ENCODE assay signal across 8 cellular contexts in genomic region chr1:244461254-244462071, GRCh38. TPM values are rescaled to one million over a fixed set of nuclear protein-coding genes. Genes with fewer than 3 reads are reported as not detected.
DNase-seq lines count a peak whose midpoint lies in the region; ATAC-seq and TF ChIP-seq lines count a peak whose summit lies in the region.

CATSPERE (plus strand) TSS chr1:244461273; CDS start chr1:244461430, 157 bp downstream.

- H3K27ac ChIP-seq in rectal smooth muscle tissue (ENCODE audit: low read depth, low read length) = peak within 1 kb of the TSS; percentile 82
- peak within 1 kb of the TSS; percentile 78 to 86 for H3K27ac ChIP-seq in uterus

- H3K9ac ChIP-seq in ES-I3 (ENCODE audit: low read depth, low read length) = peak within 1 kb of the TSS; percentile 76
- peak within 1 kb of the TSS; percentile 43 for H3K9ac ChIP-seq in rectal smooth muscle tissue (ENCODE audit: low read length)

- peak within 1 kb of the TSS; percentile 24 for H3K4me3 ChIP-seq in MG63
- peak within 1 kb of the TSS; percentile 54 for H3K4me3 ChIP-seq in astrocyte of the spinal cord (ENCODE audit: low read depth, low read length)
- peak within 1 kb of the TSS; percentile 72 for H3K4me3 ChIP-seq in rectal smooth muscle tissue (ENCODE audit: low read length)
- peak within 1 kb of the TSS; percentile 29 to 47 for H3K4me3 ChIP-seq in uterus

- H3K36me3 ChIP-seq in ES-I3 (ENCODE audit: insufficient read depth, low read length) = no peaks in the 10 kb centered on the region
- no peaks in the 10 kb centered on the region for H3K36me3 ChIP-seq in MG63
- no peaks in the 10 kb centered on the region for H3K36me3 ChIP-seq in rectal smooth muscle tissue (ENCODE audit: control insufficient read depth, insufficient read depth, low read length)
- no peaks in the 10 kb centered on the region for H3K36me3 ChIP-seq in uterus

- TF ChIP-seq CTCF in astrocyte of the spinal cord (IDR thresholded peaks at IDR 0.05; ENCODE audit: low read depth, low read length) = no peak
- TF ChIP-seq CTCF in uterus (IDR thresholded peaks at IDR 0.05) = no peak

- peak; percentile 80 for DNase-seq in MG63
- peak; percentile 85 for DNase-seq in astrocyte of the spinal cord (ENCODE audit: low read depth, low spot score)
- DNase-seq in hypothalamus (lab: John Stamatoyannopoulos, UW) = peak in 48 of 51 donors; percentile 33 to 82 (median 68)
- peak; percentile 77 to 84 for DNase-seq in uterus

- H3K4me1 Mint-ChIP-seq in T-helper 1 cell treated with Interleukin-12 subunit alpha and Interleukin-12 subunit beta and Interleukin-4 antibody, amounts not matched to agents 30 μg/mL and 1 μg/mL, for 36 hours (ENCODE audit: low read depth) = peaks cover 9% of the 10 kb centered on the region

- peaks cover 11% of the 10 kb centered on the region for H3K36me3 Mint-ChIP-seq in T-helper 1 cell treated with Interleukin-12 subunit alpha and Interleukin-12 subunit beta and Interleukin-4 antibody, amounts not matched to agents 30 μg/mL and 1 μg/mL, for 36 hours (ENCODE audit: low read depth)

- peak within 1 kb of the TSS; percentile 92 for H3K27ac Mint-ChIP-seq in T-helper 1 cell treated with Interleukin-12 subunit alpha and Interleukin-12 subunit beta and Interleukin-4 antibody, amounts not matched to agents 30 μg/mL and 1 μg/mL, for 36 hours

- in situ Hi-C loops in astrocyte of the spinal cord (cut with HindIII; ENCODE audit: low sequenced_read_pairs) = no loop called here

- no peaks in the 10 kb centered on the region for H3K27me3 ChIP-seq in MG63
- H3K27me3 ChIP-seq in rectal smooth muscle tissue (ENCODE audit: control insufficient read depth, insufficient read depth, low read length) = no peaks in the 10 kb centered on the region
- H3K27me3 ChIP-seq in uterus = no peaks in the 10 kb centered on the region

- intact Hi-C loops in uterus (cut with DNase I; ENCODE audit: low total_unique reads) = no loop called here

- no peaks in the 10 kb centered on the region for H3K27me3 Mint-ChIP-seq in T-helper 1 cell treated with Interleukin-12 subunit alpha and Interleukin-12 subunit beta and Interleukin-4 antibody, amounts not matched to agents 30 μg/mL and 1 μg/mL, for 36 hours (ENCODE audit: low read depth)

- peak; percentile 99 for ATAC-seq in GM21825 (IDR thresholded peaks at IDR 0.05; ENCODE audit: unreplicated experiment)

- H3K4me1 ChIP-seq in ES-I3 (ENCODE audit: insufficient read depth, low read length) = no peaks in the 10 kb centered on the region; the same call in 1 of the 2 replicates
- peaks cover 3% of the 10 kb centered on the region for H3K4me1 ChIP-seq in rectal smooth muscle tissue (ENCODE audit: control insufficient read depth, insufficient read depth, low read length)
- H3K4me1 ChIP-seq in uterus = no peaks in the 10 kb centered on the region

- H3K9me3 ChIP-seq in ES-I3 (ENCODE audit: control insufficient read depth, insufficient read depth, low read length) = peaks cover 2% of the 10 kb centered on the region; the same call in 1 of the 2 replicates
- H3K9me3 ChIP-seq in MG63 = no peaks in the 10 kb centered on the region
- H3K9me3 ChIP-seq in uterus = no peaks in the 10 kb centered on the region

- peak within 1 kb of the TSS; percentile 77 for H3K4me3 Mint-ChIP-seq in T-helper 1 cell treated with Interleukin-12 subunit alpha and Interleukin-12 subunit beta and Interleukin-4 antibody, amounts not matched to agents 30 μg/mL and 1 μg/mL, for 36 hours

- H3K9me3 Mint-ChIP-seq in T-helper 1 cell treated with Interleukin-12 subunit alpha and Interleukin-12 subunit beta and Interleukin-4 antibody, amounts not matched to agents 30 μg/mL and 1 μg/mL, for 36 hours = peaks cover 9% of the 10 kb centered on the region

- peak; percentile 62 to 73 for TF ChIP-seq POLR2A in uterus (IDR thresholded peaks at IDR 0.05)

RNA-seq across cellular contexts. Expression of gene CATSPERE, which starts in this region (rescaled TPM):
- 1.0 and 1.6 TPM in 2 replicates for total RNA-seq in MG63 (2014; rRNA removed; shearing (Covaris generic); ENCODE audit: low replicate concordance)
- 10 to 100 TPM in 1 of 4 donors, 1 to 10 TPM in 3; 2.7 to 16.8 (median 4.3) TPM for total RNA-seq in uterus

Comparison
In these comparisons a context has a peak if more than half of its experiments do, and no peak if none do; other contexts are left out.
1. Peak in every context shown above with its lines: DNase-seq, ATAC-seq, H3K4me3 ChIP-seq and H3K27ac ChIP-seq.